ENCODE assay signal across 18 cellular contexts in the genomic region with DNA sequence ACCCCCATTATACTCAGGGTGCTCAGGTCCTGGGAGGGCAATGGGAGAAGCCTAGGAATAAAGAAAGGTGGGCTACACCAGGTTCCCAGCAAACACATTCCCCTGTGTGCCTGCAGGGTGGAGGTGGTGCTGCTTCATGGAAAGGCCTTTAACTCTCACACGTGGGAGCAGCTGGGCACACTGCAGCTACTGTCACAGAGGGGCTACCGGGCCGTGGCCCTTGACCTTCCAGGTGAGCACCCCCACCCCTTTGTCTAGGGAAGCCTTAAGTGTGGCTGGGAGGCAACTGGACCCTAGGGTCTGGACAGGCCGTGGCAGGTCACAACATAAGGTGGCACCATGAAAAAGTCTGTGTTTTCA.
"Had no signal": no experiment of that assay in that cellular context is flagged by ENCODE, and none has a peak within 500 bp of the region (broad histone marks: within the 10 kb centered on the region; RNA-seq: fewer than 3 reads in every experiment).

No MANE protein-coding gene starts in this region.

- H3K4me3 Mint-ChIP-seq: endodermal cell had no signal

- H3K27me3 Mint-ChIP-seq: naive thymus-derived CD8-positive, alpha-beta T cell; progenitor cell of endocrine pancreas had no signal

- H3K27me3 ChIP-seq: heart left ventricle, pancreas had no signal

- H3K9me3 Mint-ChIP-seq: endodermal cell; naive thymus-derived CD8-positive, alpha-beta T cell had no signal

- H3K36me3 ChIP-seq: pancreas had no signal

- H3K27ac Mint-ChIP-seq: endodermal cell, progenitor cell of endocrine pancreas had no signal

- H3K4me3 ChIP-seq: coronary artery, heart left ventricle, mucosa of descending colon, pancreas had no signal

- ATAC-seq: heart left ventricle, left lobe of liver, mucosa of descending colon, pancreas, right cardiac atrium had no signal

- DNase-seq: effector CD4-positive, alpha-beta T cell; endodermal cell; heart left ventricle; hypothalamus; occipital lobe; right cardiac atrium; stimulated activated CD4-positive, alpha-beta T cell treated with anti-CD3 and anti-CD28 coated beads, Interleukin-12 subunit alpha, Interleukin-12 subunit beta, amount 100 ng/mL, for 4 hours; trophoblast cell had no signal

- FAIRE-seq: endothelial cell of umbilical vein, frontal cortex, islet of Langerhans, pancreas, small intestine had no signal

- H3K9me3 ChIP-seq: heart left ventricle, mucosa of descending colon, pancreas had no signal

- H3K36me3 Mint-ChIP-seq: naive thymus-derived CD8-positive, alpha-beta T cell had no signal

- H3K27ac ChIP-seq: coronary artery, heart left ventricle, pancreas had no signal
